ENCODE assay signal across 10 cellular contexts in genomic region chr1:85494957-85495266, GRCh38. TPM values are rescaled to one million over a fixed set of nuclear protein-coding genes. Genes with fewer than 3 reads are reported as not detected.
DNase-seq lines count a peak whose midpoint lies in the region; ATAC-seq and TF ChIP-seq lines count a peak whose summit lies in the region.
"Had no signal": no experiment of that assay in that cellular context is flagged by ENCODE, and none has a peak within 500 bp of the region (broad histone marks: within the 10 kb centered on the region; RNA-seq: fewer than 3 reads in every experiment).

No MANE protein-coding gene starts in this region.

- no TSS peak for BruUV-seq in Calu3 (replicated peaks; lab: Mats Ljungman, UMichigan)

- H3K36me3 Mint-ChIP-seq in Calu3 (ENCODE audit: insufficient read depth, unreplicated experiment) = no peaks in the 10 kb centered on the region
- no peaks in the 10 kb centered on the region for H3K36me3 Mint-ChIP-seq in nephron (ENCODE audit: low read depth)

- H3K4me3 Mint-ChIP-seq in Calu3 (ENCODE audit: low read depth, unreplicated experiment) = no peak overlapping the region
- H3K4me3 Mint-ChIP-seq in nephron = no peak overlapping the region

- peak; percentile 24 for DNase-seq in Calu3
- peak; percentile 57 for DNase-seq in choroid plexus epithelial cell (ENCODE audit: low read depth)
- no peak for DNase-seq in stimulated activated CD4-positive, alpha-beta T cell treated with anti-CD3 and anti-CD28 coated beads, Interleukin-2, amount 100 ng/mL, for 24 hours
- DNase-seq in T-helper 2 cell = no peak
- DNase-seq in SHP77 (lab: John Stamatoyannopoulos, UW) = no peak
- DNase-seq: activated CD4-positive, alpha-beta T cell treated with anti-CD3 and anti-CD28 coated beads for 1 hour; NK-92 treated with Interleukin-12 subunit alpha and Interleukin-12 subunit beta, amount 100 ng/mL, for 24 hours had no signal

- no peak overlapping the region for H3K4me3 ChIP-seq in choroid plexus epithelial cell (ENCODE audit: low read depth, low read length)

- no peak for TF ChIP-seq CTCF in Calu3 (IDR thresholded peaks at IDR 0.05; ENCODE audit: unreplicated experiment)
- peak; percentile 26; the same call in 1 of the 2 replicates for TF ChIP-seq CTCF in LNCAP (IDR thresholded peaks at IDR 0.05)
- TF ChIP-seq CTCF in choroid plexus epithelial cell (conservative IDR thresholded peaks at IDR 0.05; ENCODE audit: low read depth, low read length) = peak; percentile 63
- TF ChIP-seq CTCF in nephron (IDR thresholded peaks at IDR 0.05; ENCODE audit: unreplicated experiment in 3 of 3) = peak; percentile 1 to 18 (median 17)

- peaks cover 25% of the 10 kb centered on the region for H3K4me1 Mint-ChIP-seq in Calu3 (ENCODE audit: low read depth, unreplicated experiment)
- H3K4me1 Mint-ChIP-seq in nephron = peaks cover 22% of the 10 kb centered on the region

- peaks cover under 1% of the 10 kb centered on the region for H3K9me3 Mint-ChIP-seq in Calu3 (ENCODE audit: low read depth, unreplicated experiment)
- no peaks in the 10 kb centered on the region for H3K9me3 Mint-ChIP-seq in nephron

- CTCF ChIA-PET in Calu3 (lab: Charles Lee) = no interaction called here

- H3K27ac Mint-ChIP-seq in Calu3 (ENCODE audit: unreplicated experiment) (peak overlapping the region; percentile 83), nephron (peak overlapping the region in 1 of 3 experiments; percentile 24)

- no peak for ATAC-seq in HG03108 (IDR thresholded peaks at IDR 0.05; ENCODE audit: unreplicated experiment)

- intact Hi-C loops in Calu3 (cut with micrococcal nuclease; ENCODE audit: unreplicated experiment) = no loop called here

- H3K27me3 Mint-ChIP-seq in Calu3 (ENCODE audit: unreplicated experiment) (no peaks in the 10 kb centered on the region), nephron (ENCODE audit: low read depth) (no peaks in the 10 kb centered on the region)

RNA-seq across cellular contexts. Expression of gene DDAH1, which starts 30.0 kb away (rescaled TPM):
- 84.1 and 98.7 TPM in 2 replicates for total RNA-seq in Calu3 (2022)

Comparison
In these comparisons a context has a peak if more than half of its experiments do, and no peak if none do; other contexts are left out.
1. DNase-seq: peak in Calu3 (single experiment) and choroid plexus epithelial cell (single experiment); none in stimulated activated CD4-positive, alpha-beta T cell treated with anti-CD3 and anti-CD28 coated beads, Interleukin-2, amount 100 ng/mL, for 24 hours (0 of 2), T-helper 2 cell (0 of 5) and SHP77 (0 of 2).